In the genomic region with DNA sequence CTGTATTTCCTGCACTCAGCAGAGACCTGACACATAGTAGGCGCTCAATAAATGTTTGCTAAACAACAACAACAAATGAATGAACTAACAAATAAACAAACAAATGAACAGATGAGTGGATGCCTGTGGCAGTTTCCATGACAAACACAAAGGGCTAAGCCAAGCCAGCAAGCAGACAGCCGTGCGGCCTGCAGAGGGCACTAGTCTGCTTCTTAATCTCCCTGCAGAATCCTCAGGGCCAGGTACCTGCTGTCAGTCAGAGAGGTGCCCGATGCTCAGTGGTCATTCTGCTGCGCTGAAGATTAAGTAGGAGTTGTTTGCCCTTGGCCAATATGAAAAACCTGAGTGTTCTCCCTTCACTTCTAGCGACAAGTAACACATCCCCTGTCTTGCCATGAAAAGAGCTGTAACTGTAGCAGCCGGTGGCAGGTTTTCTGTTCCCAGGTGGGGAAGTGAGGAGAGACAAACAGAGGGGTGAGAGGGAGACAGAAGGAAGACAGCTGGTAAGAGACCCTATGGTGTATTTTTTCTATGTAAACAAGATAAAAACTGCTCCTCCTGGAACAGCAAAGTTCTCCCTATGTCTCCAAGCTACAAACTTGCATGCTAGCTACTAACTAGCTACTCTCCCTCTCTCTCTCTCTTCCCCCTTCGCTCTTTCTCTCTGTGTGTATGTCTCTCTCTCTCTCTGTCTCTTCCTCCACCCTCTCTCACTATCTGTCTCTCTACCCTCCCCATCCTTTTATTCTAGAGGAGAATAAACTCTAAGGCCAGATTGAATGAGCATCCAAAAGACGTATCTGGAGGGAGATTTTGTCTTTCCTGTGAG, we compare ENCODE assay signal across 1 cellular context.
TF ChIP-seq lines count a peak whose summit lies in the region.

A gene (plus strand): TSS at position 779 of the 829 bp plus-strand sequence. CDS start 112 bp downstream, outside the sequence.

TF ChIP-seq in GM23338, 12 proteins besides CTCF, POLR2A, EP300 and RAD21 (continued from another document):
- TF ChIP-seq, protein P1, sequence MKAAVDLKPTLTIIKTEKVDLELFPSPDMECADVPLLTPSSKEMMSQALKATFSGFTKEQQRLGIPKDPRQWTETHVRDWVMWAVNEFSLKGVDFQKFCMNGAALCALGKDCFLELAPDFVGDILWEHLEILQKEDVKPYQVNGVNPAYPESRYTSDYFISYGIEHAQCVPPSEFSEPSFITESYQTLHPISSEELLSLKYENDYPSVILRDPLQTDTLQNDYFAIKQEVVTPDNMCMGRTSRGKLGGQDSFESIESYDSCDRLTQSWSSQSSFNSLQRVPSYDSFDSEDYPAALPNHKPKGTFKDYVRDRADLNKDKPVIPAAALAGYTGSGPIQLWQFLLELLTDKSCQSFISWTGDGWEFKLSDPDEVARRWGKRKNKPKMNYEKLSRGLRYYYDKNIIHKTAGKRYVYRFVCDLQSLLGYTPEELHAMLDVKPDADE (IDR thresholded peaks at IDR 0.05): no peak
- TF ChIP-seq, protein P2, sequence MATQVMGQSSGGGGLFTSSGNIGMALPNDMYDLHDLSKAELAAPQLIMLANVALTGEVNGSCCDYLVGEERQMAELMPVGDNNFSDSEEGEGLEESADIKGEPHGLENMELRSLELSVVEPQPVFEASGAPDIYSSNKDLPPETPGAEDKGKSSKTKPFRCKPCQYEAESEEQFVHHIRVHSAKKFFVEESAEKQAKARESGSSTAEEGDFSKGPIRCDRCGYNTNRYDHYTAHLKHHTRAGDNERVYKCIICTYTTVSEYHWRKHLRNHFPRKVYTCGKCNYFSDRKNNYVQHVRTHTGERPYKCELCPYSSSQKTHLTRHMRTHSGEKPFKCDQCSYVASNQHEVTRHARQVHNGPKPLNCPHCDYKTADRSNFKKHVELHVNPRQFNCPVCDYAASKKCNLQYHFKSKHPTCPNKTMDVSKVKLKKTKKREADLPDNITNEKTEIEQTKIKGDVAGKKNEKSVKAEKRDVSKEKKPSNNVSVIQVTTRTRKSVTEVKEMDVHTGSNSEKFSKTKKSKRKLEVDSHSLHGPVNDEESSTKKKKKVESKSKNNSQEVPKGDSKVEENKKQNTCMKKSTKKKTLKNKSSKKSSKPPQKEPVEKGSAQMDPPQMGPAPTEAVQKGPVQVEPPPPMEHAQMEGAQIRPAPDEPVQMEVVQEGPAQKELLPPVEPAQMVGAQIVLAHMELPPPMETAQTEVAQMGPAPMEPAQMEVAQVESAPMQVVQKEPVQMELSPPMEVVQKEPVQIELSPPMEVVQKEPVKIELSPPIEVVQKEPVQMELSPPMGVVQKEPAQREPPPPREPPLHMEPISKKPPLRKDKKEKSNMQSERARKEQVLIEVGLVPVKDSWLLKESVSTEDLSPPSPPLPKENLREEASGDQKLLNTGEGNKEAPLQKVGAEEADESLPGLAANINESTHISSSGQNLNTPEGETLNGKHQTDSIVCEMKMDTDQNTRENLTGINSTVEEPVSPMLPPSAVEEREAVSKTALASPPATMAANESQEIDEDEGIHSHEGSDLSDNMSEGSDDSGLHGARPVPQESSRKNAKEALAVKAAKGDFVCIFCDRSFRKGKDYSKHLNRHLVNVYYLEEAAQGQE (IDR thresholded peaks at IDR 0.05; ENCODE audit: unreplicated experiment): no peak
- TF ChIP-seq POLR2AphosphoS5 (IDR thresholded peaks at IDR 0.05; ENCODE audit: low read depth): no peak
